8 cellular contexts compared by ENCODE assay signal in the genomic region with DNA sequence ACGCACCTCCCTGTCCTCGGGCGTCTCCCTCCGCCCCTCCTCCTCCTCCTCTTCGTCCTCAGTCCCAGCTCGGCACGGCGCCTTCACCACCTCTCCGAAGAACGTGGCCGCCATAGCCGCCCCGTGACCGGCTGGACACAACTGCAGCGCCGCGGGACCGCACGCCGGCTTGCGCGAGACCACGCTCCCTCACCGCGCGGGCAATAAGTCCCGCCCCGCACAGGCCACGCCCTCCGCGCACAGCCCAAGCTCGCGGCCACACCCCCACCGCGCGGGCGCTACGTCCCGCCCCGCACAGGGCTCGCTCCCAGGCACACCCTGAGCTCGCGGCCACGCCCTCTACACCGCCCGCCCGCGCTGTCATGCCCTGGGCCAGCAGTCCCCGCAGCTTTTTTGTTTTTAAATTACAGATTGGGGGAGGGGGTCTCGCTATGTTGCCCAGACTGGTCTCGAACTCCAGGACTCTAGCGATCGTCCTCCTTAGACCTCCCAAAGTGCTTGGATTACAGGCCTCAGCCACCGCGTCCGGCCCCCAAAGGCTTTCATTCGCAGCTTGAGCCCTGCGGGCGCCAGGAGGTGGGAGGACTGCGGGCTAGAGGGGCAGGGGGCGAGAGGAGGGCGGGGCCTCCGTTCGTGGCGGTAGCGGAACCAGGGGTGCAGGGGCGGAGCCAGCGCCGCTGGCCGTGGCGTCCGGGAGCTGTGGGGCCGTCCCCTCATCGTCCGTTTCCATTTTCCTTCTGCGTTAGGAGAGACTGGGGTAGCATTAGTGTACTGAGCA. TPM values are rescaled to one million over a fixed set of nuclear protein-coding genes. Genes with fewer than 3 reads are reported as not detected.
A peak's percentile ranks its signal among the peaks of the same experiment; 100 is the strongest.
DNase-seq lines count a peak whose midpoint lies in the region; ATAC-seq and TF ChIP-seq lines count a peak whose summit lies in the region.

A gene with protein sequence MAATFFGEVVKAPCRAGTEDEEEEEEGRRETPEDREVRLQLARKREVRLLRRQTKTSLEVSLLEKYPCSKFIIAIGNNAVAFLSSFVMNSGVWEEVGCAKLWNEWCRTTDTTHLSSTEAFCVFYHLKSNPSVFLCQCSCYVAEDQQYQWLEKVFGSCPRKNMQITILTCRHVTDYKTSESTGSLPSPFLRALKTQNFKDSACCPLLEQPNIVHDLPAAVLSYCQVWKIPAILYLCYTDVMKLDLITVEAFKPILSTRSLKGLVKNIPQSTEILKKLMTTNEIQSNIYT (minus strand): TSS at position 180 of the 778 bp plus-strand sequence. CDS start 66 bp downstream, at position 114.

- ATAC-seq in HG03432 (IDR thresholded peaks at IDR 0.05; ENCODE audit: unreplicated experiment), result peak; percentile 91

- DNase-seq in AML-193 (lab: John Stamatoyannopoulos, UW), result peak; percentile 87 to 93
- DNase-seq in NCI-H460 (ENCODE audit: extremely low read depth, low read depth), result peak; percentile 84
- DNase-seq in activated CD4-positive, CD25-positive, alpha-beta regulatory T cell treated with anti-CD3 and anti-CD28 coated beads, Interleukin-2, amount 50 U/mL, for 72 hours, result peak; percentile 98
- DNase-seq in cerebellar cortex (ENCODE audit: low spot score), result peak; percentile 89
- DNase-seq in iris pigment epithelial cell (ENCODE audit: low read depth), result peak; percentile 95
- DNase-seq in stimulated activated CD4-positive, alpha-beta T cell treated with anti-CD3 and anti-CD28 coated beads, Interleukin-12 subunit alpha, Interleukin-12 subunit beta, amount 100 ng/mL, for 24 hours (ENCODE audit: low read depth in 2 of 2), result peak; percentile 87 to 94

- peak; percentile 87 for TF ChIP-seq POLR2A in GM19193 (IDR thresholded peaks at IDR 0.05; ENCODE audit: extremely low read depth, insufficient read depth, insufficient read length)

RNA-seq across cellular contexts. Expression of the gene that starts here (rescaled TPM):
- total RNA-seq in NCI-H460 (2014; rRNA removed; shearing (Covaris generic)), result 76.7 and 78.5 TPM in 2 replicates
- 59.7 and 100 TPM in 2 replicates for polyA plus RNA-seq in NCI-H460 (2014; cell fraction: nucleus; rRNA removed)

Comparison
In these comparisons a context has a peak if more than half of its experiments do, and no peak if none do; other contexts are left out.
1. Peak in every context shown above with its lines: DNase-seq and ATAC-seq.